In the genomic region with DNA sequence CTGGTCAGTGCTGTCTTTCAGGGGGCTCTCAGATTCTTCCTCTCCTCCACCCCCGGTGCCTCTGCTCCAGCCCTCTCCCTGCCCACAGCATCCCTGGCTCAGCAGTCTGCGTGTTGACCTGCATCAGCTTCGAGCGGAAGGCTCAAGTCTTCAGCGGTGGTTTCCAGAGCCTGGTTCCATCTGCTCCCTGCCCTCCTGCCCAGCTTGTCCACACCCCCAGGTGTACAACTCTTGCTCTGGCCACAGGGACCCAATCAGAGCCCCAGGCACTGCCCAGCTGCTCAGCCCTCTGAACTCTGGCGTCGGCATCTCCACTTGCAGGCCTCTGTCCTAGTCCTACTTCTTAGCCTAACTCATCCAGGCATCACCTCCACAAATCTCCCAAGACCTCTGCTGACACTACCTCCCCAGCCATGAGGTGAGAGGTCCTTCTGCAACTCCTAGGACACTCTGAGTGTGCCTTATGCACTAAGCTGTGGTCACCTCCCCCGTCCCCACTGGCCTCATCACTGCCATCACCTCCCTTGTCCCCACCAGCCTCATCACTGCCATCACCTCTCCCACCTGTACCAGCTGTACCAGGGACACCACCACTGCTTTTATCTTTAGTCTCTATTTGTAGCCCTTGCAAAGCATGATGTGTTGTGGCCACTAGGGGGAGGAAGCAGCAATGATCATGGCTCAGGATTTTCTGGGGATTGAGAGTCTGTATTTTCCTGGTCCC, we compare ENCODE assay signal across 8 cellular contexts.
DNase-seq lines count a peak whose midpoint lies in the region; ATAC-seq and TF ChIP-seq lines count a peak whose summit lies in the region.

No MANE protein-coding gene starts in this region.

- no peaks in the 10 kb centered on the region for H4K20me1 ChIP-seq in osteoblast (ENCODE audit: insufficient read depth, low read length)

- peak; percentile 40 for DNase-seq in BE2C
- DNase-seq in GM19238 (ENCODE audit: insufficient read length, low spot score) = peak; percentile 35
- DNase-seq in NCI-H2227 treated with DMSO at 0.1 percent for 48 hours (lab: John Stamatoyannopoulos, UW) = peak; percentile 36
- peak; percentile 9 for DNase-seq in activated CD8-positive, alpha-beta memory T cell treated with anti-CD3 and anti-CD28 coated beads, Interleukin-2, amount 50 U/mL, for 1 hour (ENCODE audit: extremely low read depth)
- DNase-seq in foreskin fibroblast = peak; percentile 49 to 83
- peak; percentile 98 for DNase-seq in osteoblast (ENCODE audit: insufficient read length, low spot score, missing footprints)

- H3K4me3 ChIP-seq in BE2C (ENCODE audit: low read depth, low read length) (no peak overlapping the region), foreskin fibroblast (ENCODE audit: low read depth in 1 of 2, low read length in 2 of 2) (no peak overlapping the region), osteoblast (ENCODE audit: insufficient read depth, low read length) (no peak overlapping the region)

- no peak overlapping the region for H3K27ac ChIP-seq in osteoblast (ENCODE audit: low read depth, low read length)

- no peak overlapping the region for H3K4me2 ChIP-seq in osteoblast (ENCODE audit: insufficient read depth, low read length)

- H3K9me3 ChIP-seq in BE2C = no peaks in the 10 kb centered on the region
- no peaks in the 10 kb centered on the region for H3K9me3 ChIP-seq in osteoblast (ENCODE audit: low read depth, low read length)

- ATAC-seq in GM18861 (IDR thresholded peaks at IDR 0.05; ENCODE audit: unreplicated experiment) (no peak), HG03521 (IDR thresholded peaks at IDR 0.05; ENCODE audit: unreplicated experiment) (no peak)

- H3K27me3 ChIP-seq in BE2C = no peaks in the 10 kb centered on the region
- peaks cover 26% of the 10 kb centered on the region for H3K27me3 ChIP-seq in osteoblast (ENCODE audit: insufficient read depth, low read length)

- no peaks in the 10 kb centered on the region for H3K79me2 ChIP-seq in osteoblast (ENCODE audit: insufficient read depth, low read length)

- H3K4me1 ChIP-seq in BE2C = no peaks in the 10 kb centered on the region; the same call in 1 of the 2 replicates
- H3K4me1 ChIP-seq in osteoblast (ENCODE audit: insufficient read depth, low read length) = no peaks in the 10 kb centered on the region

- H3K36me3 ChIP-seq in BE2C (no peaks in the 10 kb centered on the region), osteoblast (ENCODE audit: insufficient read depth, low read length) (no peaks in the 10 kb centered on the region)

- TF ChIP-seq CTCF in BE2C (IDR thresholded peaks at IDR 0.05; ENCODE audit: low read depth, low read length) = peak; percentile 72
- TF ChIP-seq CTCF in foreskin fibroblast (IDR thresholded peaks at IDR 0.05; ENCODE audit: low read depth, low read length) = peak; percentile 91
- TF ChIP-seq CTCF in osteoblast (IDR thresholded peaks at IDR 0.05; ENCODE audit: extremely low read depth, low read depth, low read length) = peak; percentile 91

- H2AFZ ChIP-seq in osteoblast (ENCODE audit: low read length) = no peak overlapping the region

Comparison
In these comparisons a context has a peak if more than half of its experiments do, and no peak if none do; other contexts are left out.
1. DNase-seq: peak in every context shown above with its lines; median percentile 98 in osteoblast; 66 in foreskin fibroblast; 40 in BE2C; 36 in NCI-H2227 treated with DMSO at 0.1 percent for 48 hours; 35 in GM19238; 9 in activated CD8-positive, alpha-beta memory T cell treated with anti-CD3 and anti-CD28 coated beads, Interleukin-2, amount 50 U/mL, for 1 hour.